ENCODE assay signal across 12 cellular contexts in genomic region chr2:39468574-39469331, GRCh38. TPM values are rescaled to one million over a fixed set of nuclear protein-coding genes. Genes with fewer than 3 reads are reported as not detected.
DNase-seq lines count a peak whose midpoint lies in the region; ATAC-seq and TF ChIP-seq lines count a peak whose summit lies in the region.
"Had no signal": no experiment of that assay in that cellular context is flagged by ENCODE, and none has a peak within 500 bp of the region (broad histone marks: within the 10 kb centered on the region; RNA-seq: fewer than 3 reads in every experiment).

No MANE protein-coding gene starts in this region.

- H3K9me3 ChIP-seq in heart left ventricle (no peaks in the 10 kb centered on the region), mucosa of descending colon (no peaks in the 10 kb centered on the region)
- H3K9me3 ChIP-seq: BLaER1, pancreas had no signal

- WGBS in heart left ventricle, 4 donors = 81 to 90% (median 84%) methylated on average over 4 of the region's 4 CpGs

- intact Hi-C loops in heart left ventricle (cut with DNase I) = no loop called here
- intact Hi-C loops in mucosa of descending colon (cut with DNase I, micrococcal nuclease) = no loop called here

- no peak overlapping the region for H3K4me3 ChIP-seq in heart left ventricle
- H3K4me3 ChIP-seq in rectal smooth muscle tissue (ENCODE audit: low read length) = no peak overlapping the region
- no peak overlapping the region for H3K4me3 ChIP-seq in mucosa of descending colon
- H3K4me3 ChIP-seq: BLaER1, pancreas had no signal

- DNase-seq in AG20443 (ENCODE audit: low spot score) = peak; percentile 25
- no peak for DNase-seq in heart left ventricle
- DNase-seq in mucosa of descending colon = no peak
- no peak for DNase-seq in kidney tubule cell (ENCODE audit: low spot score)
- no peak for DNase-seq in cerebellar nuclear complex (lab: John Stamatoyannopoulos, UW)
- DNase-seq in NCI-H146 treated with DMSO at 0.1 percent for 48 hours (lab: John Stamatoyannopoulos, UW; ENCODE audit: unreplicated experiment) = no peak
- DNase-seq: activated CD4-positive, alpha-beta T cell treated with anti-CD3 and anti-CD28 coated beads, Interleukin-2, amount 50 U/mL, for 4 hours; amygdala; pancreas had no signal

- ATAC-seq in heart left ventricle (peak; percentile 28 to 58 (median 37)), mucosa of descending colon (no peak)

- TF ChIP-seq POLR2A in heart left ventricle (IDR thresholded peaks at IDR 0.05) = no peak

- H3K9ac ChIP-seq in rectal smooth muscle tissue (ENCODE audit: low read length) = no peak overlapping the region
- H3K9ac ChIP-seq: BLaER1 had no signal

- H3K4me1 ChIP-seq in heart left ventricle (peaks cover 3 to 46% (median 28%) of the 10 kb centered on the region in 12 donors), rectal smooth muscle tissue (ENCODE audit: control insufficient read depth, insufficient read depth, low read length) (peaks cover 18% of the 10 kb centered on the region), mucosa of descending colon (ENCODE audit: low read depth) (peaks cover 18% of the 10 kb centered on the region)

- H3K27ac ChIP-seq in angular gyrus (ENCODE audit: low read depth, low read length) (peak overlapping the region; percentile 82), heart left ventricle (peak overlapping the region; percentile 30 to 79 (median 63)), rectal smooth muscle tissue (ENCODE audit: low read depth, low read length) (peak overlapping the region; percentile 65)
- H3K27ac ChIP-seq: BLaER1 had no signal

- no peak for TF ChIP-seq CTCF in heart left ventricle (IDR thresholded peaks at IDR 0.05)
- no peak for TF ChIP-seq CTCF in mucosa of descending colon (IDR thresholded peaks at IDR 0.05)

- H3K27me3 ChIP-seq in heart left ventricle (no peaks in the 10 kb centered on the region), rectal smooth muscle tissue (ENCODE audit: control insufficient read depth, insufficient read depth, low read length) (no peaks in the 10 kb centered on the region)
- H3K27me3 ChIP-seq: BLaER1, pancreas had no signal

- H3K36me3 ChIP-seq in heart left ventricle (peaks cover 0 to 4% (median 0%) of the 10 kb centered on the region in 9 donors), rectal smooth muscle tissue (ENCODE audit: control insufficient read depth, insufficient read depth, low read length) (no peaks in the 10 kb centered on the region), mucosa of descending colon (ENCODE audit: low read depth) (no peaks in the 10 kb centered on the region)
- H3K36me3 ChIP-seq: BLaER1, pancreas had no signal

RNA-seq across cellular contexts. Expression of gene MAP4K3, which starts 31.7 kb away (rescaled TPM):
- total RNA-seq in heart left ventricle = 10 to 100 TPM; 26.2 to 45.4 (median 33.7) TPM
- 10 to 100 TPM; 14.5 to 20.3 TPM for polyA plus RNA-seq in heart left ventricle
- total RNA-seq in mucosa of descending colon = 10 to 100 TPM; 32.7 to 50.4 (median 39.9) TPM
